Comparison of ENCODE assay signal across 24 cellular contexts in the genomic region with DNA sequence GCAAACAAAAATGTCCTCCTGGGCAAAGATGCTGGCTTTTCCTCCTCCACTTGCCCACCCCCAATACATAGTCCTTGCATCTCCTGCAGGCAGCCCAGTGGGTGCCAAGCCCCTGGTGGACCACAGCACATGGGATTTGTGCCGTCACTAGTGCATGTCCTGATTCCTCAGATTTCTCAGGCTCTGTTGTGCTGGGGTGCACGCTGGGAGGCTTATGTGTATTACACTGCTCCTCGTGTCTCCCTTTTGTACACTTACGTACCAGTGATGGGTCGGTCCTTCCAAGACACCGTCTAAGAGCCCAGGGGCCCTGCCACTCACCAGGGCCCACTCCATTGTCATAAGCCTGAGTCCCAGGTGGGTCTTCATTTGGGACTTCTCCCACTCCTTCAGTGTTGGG.
"Had no signal": no experiment of that assay in that cellular context is flagged by ENCODE, and none has a peak within 500 bp of the region (broad histone marks: within the 10 kb centered on the region; RNA-seq: fewer than 3 reads in every experiment).

No MANE protein-coding gene starts in this region.

- H3K27ac ChIP-seq: adrenal gland, colonic mucosa, epithelial cell of prostate, esophagus squamous epithelium, heart right ventricle, suprapubic skin, tibial artery had no signal

- H3K27ac Mint-ChIP-seq: activated CD4-positive, alpha-beta memory T cell treated with anti-CD3 and anti-CD28 coated beads, Interleukin-2, amount 10 ng/mL, durations not matched to agents 7 days and 5 days; activated CD4-positive, alpha-beta T cell treated with anti-CD3 and anti-CD28 coated beads, Interleukin-2, amount 10 ng/mL, durations not matched to agents 7 days and 5 days; activated naive CD4-positive, alpha-beta T cell treated with anti-CD3 and anti-CD28 coated beads, Interleukin-2, amount 50 U/mL, for 72 hours; activated T-cell treated with anti-CD3 and anti-CD28 coated beads, Interleukin-2, amount 50 U/mL, for 72 hours; memory B cell; T-helper 1 cell treated with Interleukin-12 subunit alpha and Interleukin-12 subunit beta and Interleukin-4 antibody, amounts not matched to agents 30 μg/mL and 1 μg/mL, for 36 hours; WTC11 had no signal

- H3K4me3 ChIP-seq: adrenal gland, colonic mucosa, esophagus squamous epithelium, heart right ventricle, suprapubic skin, tibial artery had no signal

- H3K36me3 ChIP-seq: adrenal gland, colonic mucosa, esophagus squamous epithelium, heart right ventricle, suprapubic skin, tibial artery had no signal

- DNase-seq: activated CD4-positive, alpha-beta memory T cell treated with anti-CD3 and anti-CD28 coated beads, Interleukin-2, amount 10 ng/mL, durations not matched to agents 7 days and 5 days; activated CD4-positive, alpha-beta T cell treated with anti-CD3 and anti-CD28 coated beads for 1 hour; activated CD4-positive, alpha-beta T cell treated with anti-CD3 and anti-CD28 coated beads, Interleukin-2, amount 10 ng/mL, durations not matched to agents 7 days and 5 days; activated naive CD4-positive, alpha-beta T cell; activated T-cell treated with anti-CD3 and anti-CD28 coated beads, Interleukin-2, amount 50 U/mL, for 72 hours; adrenal gland; effector CD8-positive, alpha-beta T cell; esophagus squamous epithelium; foreskin melanocyte; heart right ventricle; midbrain; naive thymus-derived CD4-positive, alpha-beta T cell; SK-N-SH; stimulated activated naive CD4-positive, alpha-beta T cell; SW 1271 had no signal

- H3K4me3 Mint-ChIP-seq: activated CD4-positive, alpha-beta memory T cell treated with anti-CD3 and anti-CD28 coated beads, Interleukin-2, amount 10 ng/mL, durations not matched to agents 7 days and 5 days; activated CD4-positive, alpha-beta T cell treated with anti-CD3 and anti-CD28 coated beads, Interleukin-2, amount 10 ng/mL, durations not matched to agents 7 days and 5 days; activated T-cell treated with anti-CD3 and anti-CD28 coated beads, Interleukin-2, amount 50 U/mL, for 72 hours; central memory CD8-positive, alpha-beta T cell; memory B cell; naive thymus-derived CD4-positive, alpha-beta T cell; T-helper 1 cell treated with Interleukin-12 subunit alpha and Interleukin-12 subunit beta and Interleukin-4 antibody, amounts not matched to agents 30 μg/mL and 1 μg/mL, for 36 hours; WTC11 had no signal

- H3K27me3 ChIP-seq: adrenal gland, colonic mucosa, esophagus squamous epithelium, heart right ventricle, suprapubic skin, tibial artery had no signal

- H3K9me3 ChIP-seq: adrenal gland, colonic mucosa, SK-N-SH, suprapubic skin had no signal

- H3K4me1 ChIP-seq: colonic mucosa had no signal

- ATAC-seq: activated naive CD4-positive, alpha-beta T cell treated with anti-CD3 and anti-CD28 coated beads, Interleukin-2, amount 50 U/mL, for 72 hours; activated T-cell treated with anti-CD3 and anti-CD28 coated beads, Interleukin-2, amount 50 U/mL, for 72 hours; naive thymus-derived CD4-positive, alpha-beta T cell; WTC11 had no signal

- H3K4me1 Mint-ChIP-seq: activated CD4-positive, alpha-beta memory T cell treated with anti-CD3 and anti-CD28 coated beads, Interleukin-2, amount 10 ng/mL, durations not matched to agents 7 days and 5 days; activated CD4-positive, alpha-beta T cell treated with anti-CD3 and anti-CD28 coated beads, Interleukin-2, amount 10 ng/mL, durations not matched to agents 7 days and 5 days; central memory CD8-positive, alpha-beta T cell; memory B cell; naive thymus-derived CD4-positive, alpha-beta T cell; WTC11 had no signal

- H3K27me3 Mint-ChIP-seq: activated CD4-positive, alpha-beta memory T cell treated with anti-CD3 and anti-CD28 coated beads, Interleukin-2, amount 10 ng/mL, durations not matched to agents 7 days and 5 days; activated CD4-positive, alpha-beta T cell treated with anti-CD3 and anti-CD28 coated beads, Interleukin-2, amount 10 ng/mL, durations not matched to agents 7 days and 5 days had no signal
